Comparison of ENCODE assay signal across 16 cellular contexts in the genomic region with DNA sequence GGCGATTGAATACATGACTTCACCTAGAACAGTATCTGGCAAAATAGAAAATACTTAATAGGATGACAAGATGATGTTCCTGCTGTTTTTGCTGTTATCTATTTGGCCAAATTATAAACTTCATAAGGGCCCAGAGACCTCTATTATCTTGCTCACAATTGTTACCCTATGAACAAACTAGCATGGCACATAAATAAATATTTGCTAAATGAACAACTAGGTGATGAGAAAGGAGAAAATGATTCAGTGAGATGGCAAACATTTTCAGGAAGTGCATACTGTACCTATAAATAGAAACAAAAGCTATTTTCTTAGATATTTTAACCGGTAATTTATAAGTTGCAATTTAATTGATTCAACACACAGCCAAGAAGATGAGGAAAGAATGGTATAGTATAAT.
DNase-seq lines count a peak whose midpoint lies in the region; ATAC-seq and TF ChIP-seq lines count a peak whose summit lies in the region.
"Had no signal": no experiment of that assay in that cellular context is flagged by ENCODE, and none has a peak within 500 bp of the region (broad histone marks: within the 10 kb centered on the region; RNA-seq: fewer than 3 reads in every experiment).

No MANE protein-coding gene starts in this region.

- H3K9ac ChIP-seq in PC-3 (ENCODE audit: low read length), result no peak overlapping the region

- no peaks in the 10 kb centered on the region for H3K27me3 ChIP-seq in PC-3 (ENCODE audit: low read length)
- no peaks in the 10 kb centered on the region for H3K27me3 ChIP-seq in WERI-Rb-1 (ENCODE audit: insufficient read depth, low read depth, severe bottlenecking)

- H3K4me3 ChIP-seq in LNCaP clone FGC (ENCODE audit: low read depth, low read length) (0 out of 2 replicates have a peak overlapping the region, but pooled peaks have one; percentile 28), PC-3 (ENCODE audit: low read length) (no peak overlapping the region), WERI-Rb-1 (ENCODE audit: low read depth, low read length) (no peak overlapping the region)
- H3K4me3 ChIP-seq: A549, GM23338 had no signal

- ATAC-seq in PC-3, result peak; percentile 87
- no peak for ATAC-seq in HG03097 (IDR thresholded peaks at IDR 0.05; ENCODE audit: low FRiP score, unreplicated experiment)
- no peak for ATAC-seq in HG02870 (IDR thresholded peaks at IDR 0.05; ENCODE audit: unreplicated experiment)
- ATAC-seq: A549, GM23338, HepG2 had no signal

- H3K9me3 ChIP-seq in PC-3 (ENCODE audit: low read length) (no peaks in the 10 kb centered on the region), WERI-Rb-1 (ENCODE audit: severe bottlenecking) (no peaks in the 10 kb centered on the region)
- H3K9me3 ChIP-seq: A549, Caco-2 had no signal

- no peaks in the 10 kb centered on the region for H3K79me2 ChIP-seq in PC-3 (ENCODE audit: low read length)

- CTCF ChIA-PET in PC-3 (lab: Charles Lee), result interaction anchor here (0.6 kb wide), 1 partner anchor 16 kb away, joined by 3 read pairs; no protein-coding TSS in a partner anchor

- H2AFZ ChIP-seq in PC-3 (ENCODE audit: low read length), result no peak overlapping the region
- H2AFZ ChIP-seq: GM23338 had no signal

- no peaks in the 10 kb centered on the region for H3K36me3 ChIP-seq in PC-3 (ENCODE audit: low read depth, low read length)
- no peaks in the 10 kb centered on the region for H3K36me3 ChIP-seq in WERI-Rb-1

- peak overlapping the region; percentile 62 for H3K4me2 ChIP-seq in PC-3 (ENCODE audit: low read length)
- H3K4me2 ChIP-seq: A549, GM23338 had no signal

- H3K4me1 ChIP-seq in PC-3 (ENCODE audit: insufficient read depth, low read length), result peaks cover 18% of the 10 kb centered on the region
- H3K4me1 ChIP-seq: A549, Caco-2 had no signal

- no peaks in the 10 kb centered on the region for H4K20me1 ChIP-seq in PC-3 (ENCODE audit: low read length)

- H3K9me2 ChIP-seq in PC-3 (replicated peaks; ENCODE audit: low read length), result no peaks in the 10 kb centered on the region

- H3K27ac ChIP-seq in PC-3 (ENCODE audit: low read length) (peak overlapping the region; percentile 68), WERI-Rb-1 (no peak overlapping the region)
- H3K27ac ChIP-seq: A549 had no signal

- no TSS peak for BruUV-seq in PC-3 (replicated peaks; lab: Mats Ljungman, UMichigan)

- DNase-seq in LNCaP clone FGC (ENCODE audit: low read depth) (peak; percentile 74), NCI-H69 (lab: John Stamatoyannopoulos, UW) (peak; percentile 14), PC-3 (peak; percentile 48), WERI-Rb-1 (no peak), NCI-H1436 (lab: John Stamatoyannopoulos, UW) (no peak)
- DNase-seq: AML-193; Caco-2; CD4-positive, alpha-beta T cell; DMS79 treated with DMSO at 0.1 percent for 48 hours; GF-D8; HCEC 1CT had no signal

- H3F3A ChIP-seq in PC-3 (ENCODE audit: low read length, unreplicated experiment), result no peaks in the 10 kb centered on the region

- POLR2A ChIA-PET in PC-3 (lab: Charles Lee; ENCODE audit: unreplicated experiment), result no interaction called here

- TF ChIP-seq CTCF in LNCaP clone FGC (IDR thresholded peaks at IDR 0.05; ENCODE audit: control insufficient read depth, extremely low read depth, insufficient read depth) (no peak), PC-3 (conservative IDR thresholded peaks at IDR 0.05; ENCODE audit: low read depth, low read length) (no peak), WERI-Rb-1 (IDR thresholded peaks at IDR 0.05; ENCODE audit: low read depth, low read length) (no peak)

- intact Hi-C loops in PC-3 (cut with micrococcal nuclease), result no loop called here

Comparison
In these comparisons a context has a peak if more than half of its experiments do, and no peak if none do; other contexts are left out.
1. DNase-seq: peak in LNCaP clone FGC (single experiment), NCI-H69 (single experiment) and PC-3 (single experiment); none in WERI-Rb-1 (single experiment) and NCI-H1436 (single experiment).